In the genomic region with DNA sequence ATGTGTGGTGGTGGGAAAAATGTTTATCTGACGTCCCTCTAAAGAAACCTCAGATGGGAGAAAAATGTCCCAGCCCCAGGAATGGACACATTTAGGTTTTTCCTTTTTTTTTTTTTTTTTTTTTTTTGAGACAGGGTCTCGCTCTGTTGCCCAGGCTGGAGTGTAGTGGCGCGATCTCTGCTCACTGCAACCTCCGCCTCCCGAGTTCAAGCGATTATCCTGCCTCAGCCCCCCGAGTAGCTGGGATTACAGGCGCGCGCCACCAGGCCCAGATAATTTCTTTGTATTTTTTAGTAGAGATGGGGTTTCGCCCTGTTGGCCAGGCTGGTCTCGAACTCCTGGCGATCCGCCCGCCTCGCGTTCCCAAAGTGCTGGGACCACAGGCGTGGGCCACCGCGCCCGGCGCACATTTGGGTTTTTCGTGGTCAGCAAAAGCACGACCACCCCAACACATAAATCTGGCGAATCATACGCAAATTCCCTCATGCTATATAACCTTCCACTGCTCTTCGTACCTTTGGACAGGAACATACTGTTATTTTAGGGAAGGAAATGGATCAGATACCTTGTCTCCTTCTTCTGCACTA, we compare ENCODE assay signal across 8 cellular contexts. TPM values are rescaled to one million over a fixed set of nuclear protein-coding genes. Genes with fewer than 3 reads are reported as not detected.
A peak's percentile ranks its signal among the peaks of the same experiment; 100 is the strongest.
DNase-seq lines count a peak whose midpoint lies in the region; ATAC-seq, FAIRE-seq and TF ChIP-seq lines count a peak whose summit lies in the region.
"Not testable (repeated sequence)": the region's sequence is repeated elsewhere in the genome, so short reads cannot be mapped to it uniquely, and the experiment has no call there.

No MANE protein-coding gene starts in this region.

- DNase-seq in SIG-M5 treated with dmso at 0.1 percent for 504 hours (lab: John Stamatoyannopoulos, UW; ENCODE audit: unreplicated experiment) (peak; percentile 57), right lobe of liver (peak in 2 of 3 donors; percentile 48 to 63), uterus (peak in 1 of 2 donors; percentile 30)
- peak; percentile 71 for DNase-seq in activated effector memory CD4-positive, alpha-beta T cell treated with anti-CD3 and anti-CD28 coated beads, Interleukin-2, amount 50 U/mL, for 16 hours
- DNase-seq in endothelial cell of umbilical vein (ENCODE audit: low read depth, low spot score); skeletal muscle cell (ENCODE audit: low read depth): not testable (repeated sequence)

- BruUV-seq in endothelial cell of umbilical vein (replicated peaks; lab: Mats Ljungman, UMichigan): TSS peak; percentile 69

- TF ChIP-seq CTCF in endothelial cell of umbilical vein (IDR thresholded peaks at IDR 0.05; ENCODE audit: extremely low read depth in 1 of 2, insufficient read depth in 1 of 2, low read depth in 1 of 2, low read length in 2 of 2); right lobe of liver (IDR thresholded peaks at IDR 0.05); uterus (IDR thresholded peaks at IDR 0.05): not testable (repeated sequence)

- H3K4me1 ChIP-seq in endothelial cell of umbilical vein (ENCODE audit: control insufficient read depth, extremely low read depth, insufficient read depth, low read length); uterus: not testable (repeated sequence)
- peaks cover 0 to 14% (median 0%) of the 10 kb centered on the region in 4 donors for H3K4me1 ChIP-seq in right lobe of liver

- intact Hi-C loops in endothelial cell of umbilical vein (cut with micrococcal nuclease) (loop anchor here (1.0 kb wide), 4 partner anchors 11 to 498 kb away; no protein-coding TSS in a partner anchor), right lobe of liver (cut with DNase I) (loop anchor here in 1 of 2 donors (10.0 kb wide), 1 partner anchor 175 kb away; no protein-coding TSS in a partner anchor)
- intact Hi-C loops in uterus (cut with DNase I; ENCODE audit: low total_unique reads): not testable (repeated sequence)

- not testable (repeated sequence) for TF ChIP-seq POLR2A in endothelial cell of umbilical vein (IDR thresholded peaks at IDR 0.05; ENCODE audit: low read depth, low read length); right lobe of liver (IDR thresholded peaks at IDR 0.05); uterus (IDR thresholded peaks at IDR 0.05)

- dilution Hi-C loops in endothelial cell of umbilical vein (cut with MboI; ENCODE audit: extremely low pct_ligation_motif_present, low sequenced_read_pairs): not testable (repeated sequence)

- H3K9me3 ChIP-seq in endothelial cell of umbilical vein (replicated peaks; ENCODE audit: control insufficient read depth, insufficient read depth, low read length); right lobe of liver; uterus: not testable (repeated sequence)

- POLR2A ChIA-PET in endothelial cell of umbilical vein (lab: Charles Lee): interaction anchor here (0.6 to 1.0 kb wide), 4 partner anchors 11 to 498 kb away, joined by 3 to 8 read pairs (median 6); no protein-coding TSS in a partner anchor

- whole genome bisulfite sequencing in right lobe of liver (ENCODE audit: insufficient coverage, low coverage, low lambda C conversion rate, missing lambda C conversion rate): 6% methylated on average over 15 of the region's 28 CpGs

- not testable (repeated sequence) for H3K27me3 ChIP-seq in endothelial cell of umbilical vein (ENCODE audit: control insufficient read depth in 2 of 2, insufficient read depth in 2 of 2, low read length in 2 of 2); right lobe of liver; uterus

- peak overlapping the region; percentile 54 for H3K9ac ChIP-seq in endothelial cell of umbilical vein (replicated peaks; ENCODE audit: extremely low read depth, insufficient read depth, low read length)

- H3K36me3 ChIP-seq in endothelial cell of umbilical vein (ENCODE audit: control insufficient read depth in 2 of 2, extremely low read depth in 1 of 2, insufficient read depth in 2 of 2, low read length in 2 of 2); right lobe of liver; uterus: not testable (repeated sequence)

- CTCF ChIA-PET in endothelial cell of umbilical vein (lab: Charles Lee): interaction anchor here (0.6 to 2.1 kb wide), 12 partner anchors 9 to 536 kb away, joined by 3 to 11 read pairs (median 4); no protein-coding TSS in a partner anchor

- H3K27ac ChIP-seq in endothelial cell of umbilical vein (ENCODE audit: insufficient read depth, low read depth, low read length) (peak overlapping the region; percentile 14), right lobe of liver (peak overlapping the region in 1 of 3 donors; percentile 6), uterus (peak overlapping the region; percentile 73 to 83)

- H3K9me1 ChIP-seq in endothelial cell of umbilical vein (replicated peaks; ENCODE audit: control insufficient read depth, extremely low read depth, insufficient read depth, low read length): not testable (repeated sequence)

- ATAC-seq in GM18517 (IDR thresholded peaks at IDR 0.05; ENCODE audit: unreplicated experiment) (peak; percentile 22), HG03066 (IDR thresholded peaks at IDR 0.05; ENCODE audit: low read depth, unreplicated experiment) (peak; percentile 3), right lobe of liver (peak; percentile 5 to 19 (median 15))

- H3K4me2 ChIP-seq in endothelial cell of umbilical vein (ENCODE audit: insufficient read depth, low read length): peak overlapping the region; percentile 92

- H4K20me1 ChIP-seq in endothelial cell of umbilical vein (replicated peaks; ENCODE audit: control insufficient read depth, extremely low read depth, insufficient read depth, low read length): not testable (repeated sequence)

- peaks cover 40% of the 10 kb centered on the region for H3K79me2 ChIP-seq in endothelial cell of umbilical vein (ENCODE audit: control insufficient read depth, insufficient read depth, low read length)

- peak overlapping the region; percentile 49 to 80 (median 70) for H3K4me3 ChIP-seq in endothelial cell of umbilical vein (replicated peaks in 1 of 3; ENCODE audit: insufficient read depth in 1 of 3, low read depth in 1 of 3, low read length in 3 of 3)
- peak overlapping the region; percentile 67 to 97 (median 90) for H3K4me3 ChIP-seq in right lobe of liver
- H3K4me3 ChIP-seq in skeletal muscle cell (ENCODE audit: low read depth, low read length): peak overlapping the region; percentile 70
- peak overlapping the region; percentile 76 to 93 for H3K4me3 ChIP-seq in uterus

- H2AFZ ChIP-seq in endothelial cell of umbilical vein (ENCODE audit: low read depth, low read length): peak overlapping the region; percentile 14

- not testable (repeated sequence) for FAIRE-seq in endothelial cell of umbilical vein (lab: Jason Lieb, UNC)

RNA-seq across cellular contexts. Expression of a gene that starts 0.5 kb away (rescaled TPM):
- total RNA-seq in endothelial cell of umbilical vein: 58.0 and 67.1 TPM in 2 replicates
- 52.3 and 56.0 TPM in 2 replicates for polyA plus RNA-seq in endothelial cell of umbilical vein
- 60.4 and 61.2 TPM in 2 replicates for polyA plus RNA-seq in endothelial cell of umbilical vein (2011; cell fraction: cytosol; rRNA removed)
- polyA plus RNA-seq in endothelial cell of umbilical vein (2011; cell fraction: nucleus; rRNA removed): 55.9 and 69.8 TPM in 2 replicates
- polyA plus RNA-seq in endothelial cell of umbilical vein (2012): 36.8 and 50.1 TPM in 2 replicates
- 65.2 and 132 TPM in 2 replicates for polyA minus RNA-seq in endothelial cell of umbilical vein
- 99.1 TPM for polyA minus RNA-seq in endothelial cell of umbilical vein (2011; cell fraction: cytosol; rRNA and poly(A)+ RNA removed)
- polyA minus RNA-seq in endothelial cell of umbilical vein (2011; cell fraction: nucleus; rRNA and poly(A)+ RNA removed): 54.7 and 79.2 TPM in 2 replicates
- total RNA-seq in right lobe of liver: 10 to 100 TPM; 28.6 to 40.3 (median 36.0) TPM
- 100 to 1,000 TPM in 1 of 4 donors, 10 to 100 TPM in 3; 45.9 to 214 (median 68.6) TPM for total RNA-seq in uterus

RNA-seq across cellular contexts. Expression of a gene that starts 0.6 kb away (rescaled TPM):
- total RNA-seq in endothelial cell of umbilical vein: 6.2 and 6.7 TPM in 2 replicates
- polyA plus RNA-seq in endothelial cell of umbilical vein: 4.1 and 4.3 TPM in 2 replicates
- 5.0 and 5.2 TPM in 2 replicates for polyA plus RNA-seq in endothelial cell of umbilical vein (2011; cell fraction: cytosol; rRNA removed)
- polyA plus RNA-seq in endothelial cell of umbilical vein (2011; cell fraction: nucleus; rRNA removed): 9.5 and 11.7 TPM in 2 replicates
- polyA plus RNA-seq in endothelial cell of umbilical vein (2012): 6.0 and 7.7 TPM in 2 replicates
- polyA minus RNA-seq in endothelial cell of umbilical vein: 4.6 and 7.2 TPM in 2 replicates
- 8.9 TPM for polyA minus RNA-seq in endothelial cell of umbilical vein (2011; cell fraction: cytosol; rRNA and poly(A)+ RNA removed)
- polyA minus RNA-seq in endothelial cell of umbilical vein (2011; cell fraction: nucleus; rRNA and poly(A)+ RNA removed): 4.7 and 7.7 TPM in 2 replicates
- 1 to 10 TPM; 4.3 to 8.5 (median 6.7) TPM for total RNA-seq in right lobe of liver
- 10 to 100 TPM in 1 of 4 donors, 1 to 10 TPM in 2, under 1 TPM in 1; 0.59 to 14.0 (median 5.5) TPM for total RNA-seq in uterus
